Comparison of ENCODE assay signal across 23 cellular contexts in the genomic region with DNA sequence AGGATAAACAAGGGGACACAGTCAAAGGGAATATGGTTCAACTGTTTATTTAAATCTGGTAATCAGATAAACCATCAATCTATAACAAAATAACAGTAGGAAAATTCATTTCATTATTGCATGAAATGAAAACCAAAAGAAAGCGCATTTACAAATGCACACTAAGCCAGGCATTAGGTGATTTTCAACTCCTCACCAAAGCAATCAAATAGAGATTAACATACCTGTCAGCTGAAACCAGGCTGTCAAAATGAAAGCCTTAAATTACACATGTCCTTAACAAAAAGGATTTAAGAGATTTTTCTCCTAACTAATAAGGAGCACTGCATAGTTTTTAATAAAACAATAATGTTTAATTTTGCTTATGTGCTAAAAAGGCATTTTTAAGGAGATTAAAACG. TPM values are rescaled to one million over a fixed set of nuclear protein-coding genes. Genes with fewer than 3 reads are reported as not detected.
DNase-seq lines count a peak whose midpoint lies in the region; ATAC-seq, FAIRE-seq and TF ChIP-seq lines count a peak whose summit lies in the region.
"Had no signal": no experiment of that assay in that cellular context is flagged by ENCODE, and none has a peak within 500 bp of the region (broad histone marks: within the 10 kb centered on the region; RNA-seq: fewer than 3 reads in every experiment).

No MANE protein-coding gene starts in this region.

- no peaks in the 10 kb centered on the region for H3K9me3 ChIP-seq in PC-9 (ENCODE audit: insufficient read depth, low read depth)
- H3K9me3 ChIP-seq: BLaER1, SJSA1 had no signal

- H3K27me3 ChIP-seq in PC-9 (ENCODE audit: insufficient read depth, low read depth) = no peaks in the 10 kb centered on the region
- H3K27me3 ChIP-seq: BLaER1, SJSA1 had no signal

- no peaks in the 10 kb centered on the region for H3K9me2 ChIP-seq in PC-9 (ENCODE audit: insufficient read depth)

- H3K4me1 Mint-ChIP-seq in activated T-cell treated with anti-CD3 and anti-CD28 coated beads, Interleukin-2, amount 50 U/mL, for 24 hours (ENCODE audit: low read depth) = peaks cover 45% of the 10 kb centered on the region
- H3K4me1 Mint-ChIP-seq in stimulated activated naive CD8-positive, alpha-beta T cell treated with anti-CD3 and anti-CD28 coated beads, Interleukin-15, amount 100 ng/mL, for 72 hours = peaks cover 18% of the 10 kb centered on the region
- H3K4me1 Mint-ChIP-seq in stimulated activated memory B cell treated with anti-CD40 and anti-IgM and Interleukin-4, amounts not matched to agents 10 μg/mL and 1 μg/mL and 100 μg/mL, for 72 hours = peaks cover 4% of the 10 kb centered on the region

- POLR2A ChIA-PET in PC-9 (lab: Charles Lee; ENCODE audit: unreplicated experiment) = no interaction called here

- H4K20me1 ChIP-seq in PC-9 (ENCODE audit: insufficient read depth) = no peaks in the 10 kb centered on the region

- peak overlapping the region; percentile 20 for H3K27ac Mint-ChIP-seq in activated T-cell treated with anti-CD3 and anti-CD28 coated beads, Interleukin-2, amount 50 U/mL, for 24 hours
- H3K27ac Mint-ChIP-seq in stimulated activated naive CD8-positive, alpha-beta T cell treated with anti-CD3 and anti-CD28 coated beads, Interleukin-15, amount 100 ng/mL, for 72 hours = no peak overlapping the region
- peak overlapping the region; percentile 35 for H3K27ac Mint-ChIP-seq in stimulated activated memory B cell treated with anti-CD40 and anti-IgM and Interleukin-4, amounts not matched to agents 10 μg/mL and 1 μg/mL and 100 μg/mL, for 72 hours
- H3K27ac Mint-ChIP-seq: CD4-positive, alpha-beta T cell; IgD-negative memory B cell had no signal

- BruUV-seq in PC-9 (replicated peaks; lab: Mats Ljungman, UMichigan) = no TSS peak

- ATAC-seq in stimulated activated naive CD8-positive, alpha-beta T cell treated with anti-CD3 and anti-CD28 coated beads, Interleukin-15, amount 100 ng/mL, for 72 hours = peak; percentile 75
- no peak for ATAC-seq in stimulated activated naive CD8-positive, alpha-beta T cell treated with anti-CD3 and anti-CD28 coated beads, Interleukin-15, Interleukin-2, amounts not matched to agents 100 U/mL and 50 U/mL, for 24 hours
- no peak for ATAC-seq in stimulated activated memory B cell treated with anti-CD40 and anti-IgM and Interleukin-4, amounts not matched to agents 10 μg/mL and 1 μg/mL and 100 μg/mL, for 72 hours
- ATAC-seq: Panc1 had no signal

- H3K27ac ChIP-seq in PC-9 = peak overlapping the region; percentile 12; the same call in 1 of the 2 replicates
- H3K27ac ChIP-seq: BLaER1, SJSA1 had no signal

- CTCF ChIA-PET in PC-9 (lab: Charles Lee) = no interaction called here

- H3K4me1 ChIP-seq in PC-9 (replicated peaks; ENCODE audit: insufficient read depth) = no peaks in the 10 kb centered on the region
- H3K4me1 ChIP-seq: BLaER1 had no signal

- no peaks in the 10 kb centered on the region for H3F3A ChIP-seq in PC-9 (ENCODE audit: insufficient read depth, low read depth)

- peaks cover 7% of the 10 kb centered on the region; the same call in 1 of the 2 replicates for H3K36me3 ChIP-seq in PC-9 (ENCODE audit: low read depth)
- H3K36me3 ChIP-seq: SJSA1 had no signal

- H3K79me2 ChIP-seq in PC-9 (ENCODE audit: low read depth) = peaks cover 68% of the 10 kb centered on the region

- no peak overlapping the region for H3K4me3 Mint-ChIP-seq in activated T-cell treated with anti-CD3 and anti-CD28 coated beads, Interleukin-2, amount 50 U/mL, for 24 hours
- H3K4me3 Mint-ChIP-seq in stimulated activated naive CD8-positive, alpha-beta T cell treated with anti-CD3 and anti-CD28 coated beads, Interleukin-15, amount 100 ng/mL, for 72 hours = no peak overlapping the region
- no peak overlapping the region for H3K4me3 Mint-ChIP-seq in stimulated activated memory B cell treated with anti-CD40 and anti-IgM and Interleukin-4, amounts not matched to agents 10 μg/mL and 1 μg/mL and 100 μg/mL, for 72 hours
- H3K4me3 Mint-ChIP-seq: CD4-positive, alpha-beta T cell; IgD-negative memory B cell had no signal

- H3K4me2 ChIP-seq in PC-9 = no peak overlapping the region
- H3K4me2 ChIP-seq: BLaER1 had no signal

- no peak for FAIRE-seq in urothelium cell line (lab: Jason Lieb, UNC)
- FAIRE-seq: GM12891, H54 had no signal

- DNase-seq in activated T-cell treated with anti-CD3 and anti-CD28 coated beads, Interleukin-2, amount 50 U/mL, for 24 hours = no peak
- DNase-seq in activated T-cell treated with anti-CD3 and anti-CD28 coated beads, Interleukin-2, amount 50 U/mL, for 1 hour = no peak
- no peak for DNase-seq in stimulated activated naive CD8-positive, alpha-beta T cell treated with anti-CD3 and anti-CD28 coated beads, Interleukin-15, amount 100 ng/mL, for 72 hours
- no peak for DNase-seq in stimulated activated naive CD8-positive, alpha-beta T cell treated with anti-CD3 and anti-CD28 coated beads, Interleukin-15, Interleukin-2, amounts not matched to agents 100 U/mL and 50 U/mL, for 24 hours
- DNase-seq in PC-9 = no peak
- no peak for DNase-seq in activated CD8-positive, alpha-beta memory T cell treated with anti-CD3 and anti-CD28 coated beads, Interleukin-2, amount 50 U/mL, for 4 hours
- DNase-seq in urothelium cell line (ENCODE audit: low spot score) = no peak
- DNase-seq: CD4-positive, alpha-beta T cell; COR-L47; DMS153; NCI-H1105; NCI-H146; NCI-H2029; NCI-H2171 treated with DMSO at 0.1 percent for 48 hours; NCI-H524 treated with DMSO at 0.1 percent for 48 hours had no signal

- TF ChIP-seq CTCF in PC-9 (conservative IDR thresholded peaks at IDR 0.05) = no peak

- H2AFZ ChIP-seq in PC-9 = no peak overlapping the region

- no peak overlapping the region for H3K4me3 ChIP-seq in PC-9
- H3K4me3 ChIP-seq: BLaER1, SJSA1 had no signal

- H3K36me3 Mint-ChIP-seq in activated T-cell treated with anti-CD3 and anti-CD28 coated beads, Interleukin-2, amount 50 U/mL, for 24 hours (ENCODE audit: low read depth) = peaks cover 33% of the 10 kb centered on the region
- H3K36me3 Mint-ChIP-seq in stimulated activated memory B cell treated with anti-CD40 and anti-IgM and Interleukin-4, amounts not matched to agents 10 μg/mL and 1 μg/mL and 100 μg/mL, for 72 hours = peaks cover 6% of the 10 kb centered on the region

- no peaks in the 10 kb centered on the region for H3K9me3 Mint-ChIP-seq in activated T-cell treated with anti-CD3 and anti-CD28 coated beads, Interleukin-2, amount 50 U/mL, for 24 hours
- no peaks in the 10 kb centered on the region for H3K9me3 Mint-ChIP-seq in stimulated activated naive CD8-positive, alpha-beta T cell treated with anti-CD3 and anti-CD28 coated beads, Interleukin-15, amount 100 ng/mL, for 72 hours
- H3K9me3 Mint-ChIP-seq in stimulated activated memory B cell treated with anti-CD40 and anti-IgM and Interleukin-4, amounts not matched to agents 10 μg/mL and 1 μg/mL and 100 μg/mL, for 72 hours = no peaks in the 10 kb centered on the region
- H3K9me3 Mint-ChIP-seq: CD4-positive, alpha-beta T cell; IgD-negative memory B cell had no signal

- intact Hi-C loops in PC-9 (cut with micrococcal nuclease; ENCODE audit: unreplicated experiment) = loop anchor here (2.0 kb wide), 1 partner anchor 22 kb away; a partner anchor contains a TSS

- H3K27me3 Mint-ChIP-seq in activated T-cell treated with anti-CD3 and anti-CD28 coated beads, Interleukin-2, amount 50 U/mL, for 24 hours = no peaks in the 10 kb centered on the region
- no peaks in the 10 kb centered on the region for H3K27me3 Mint-ChIP-seq in stimulated activated naive CD8-positive, alpha-beta T cell treated with anti-CD3 and anti-CD28 coated beads, Interleukin-15, amount 100 ng/mL, for 72 hours
- no peaks in the 10 kb centered on the region for H3K27me3 Mint-ChIP-seq in stimulated activated memory B cell treated with anti-CD40 and anti-IgM and Interleukin-4, amounts not matched to agents 10 μg/mL and 1 μg/mL and 100 μg/mL, for 72 hours
- H3K27me3 Mint-ChIP-seq: CD4-positive, alpha-beta T cell; IgD-negative memory B cell had no signal

RNA-seq across cellular contexts. Expression of a gene that starts 23.0 kb away (rescaled TPM):
- 14.5 and 18.6 TPM in 2 replicates for total RNA-seq in PC-9 (2021)
- total RNA-seq: G401 had no signal

Comparison
In these comparisons a context has a peak if more than half of its experiments do, and no peak if none do; other contexts are left out.
1. H3K27ac Mint-ChIP-seq: peak in activated T-cell treated with anti-CD3 and anti-CD28 coated beads, Interleukin-2, amount 50 U/mL, for 24 hours (single experiment) and stimulated activated memory B cell treated with anti-CD40 and anti-IgM and Interleukin-4, amounts not matched to agents 10 μg/mL and 1 μg/mL and 100 μg/mL, for 72 hours (single experiment); none in stimulated activated naive CD8-positive, alpha-beta T cell treated with anti-CD3 and anti-CD28 coated beads, Interleukin-15, amount 100 ng/mL, for 72 hours (0 of 2).